8 cellular contexts compared by ENCODE assay signal in genomic region chr7:129091484-129092002, GRCh38. TPM values are rescaled to one million over a fixed set of nuclear protein-coding genes. Genes with fewer than 3 reads are reported as not detected.
DNase-seq lines count a peak whose midpoint lies in the region; ATAC-seq and TF ChIP-seq lines count a peak whose summit lies in the region.

No MANE protein-coding gene starts in this region.

- no peaks in the 10 kb centered on the region for H3K4me1 ChIP-seq in right atrium auricular region

- no peaks in the 10 kb centered on the region for H3K36me3 ChIP-seq in right atrium auricular region

- no peak overlapping the region for H3K27ac ChIP-seq in right atrium auricular region

- H3K9me3 ChIP-seq in right atrium auricular region: no peaks in the 10 kb centered on the region

- TF ChIP-seq CTCF in right atrium auricular region (IDR thresholded peaks at IDR 0.05): peak; percentile 89 to 96
- TF ChIP-seq CTCF in retinal pigment epithelial cell (conservative IDR thresholded peaks at IDR 0.05; ENCODE audit: low read depth, low read length): peak; percentile 99

- no peak for ATAC-seq in HG02610 (IDR thresholded peaks at IDR 0.05; ENCODE audit: unreplicated experiment)

- DNase-seq in COLO829 (ENCODE audit: low spot score) (peak; percentile 88), GOT3 (lab: John Stamatoyannopoulos, UW) (peak; percentile 25), NCI-H1436 (lab: John Stamatoyannopoulos, UW) (peak; percentile 83), T-helper 1 cell (peak; percentile 51 to 82 (median 69)), amniotic stem cell (lab: John Stamatoyannopoulos, UW) (peak; percentile 18), right atrium auricular region (ENCODE audit: low spot score) (peak; percentile 84), retinal pigment epithelial cell (ENCODE audit: low read depth) (no peak)

- H3K4me3 ChIP-seq in right atrium auricular region: no peak overlapping the region
- no peak overlapping the region for H3K4me3 ChIP-seq in retinal pigment epithelial cell (ENCODE audit: low read length)

- H3K27me3 ChIP-seq in right atrium auricular region: no peaks in the 10 kb centered on the region

RNA-seq across cellular contexts. Expression of gene TNPO3, which starts 36.6 kb away (rescaled TPM):
- total RNA-seq in right atrium auricular region: 10 to 100 TPM; 23.5 to 23.6 TPM

RNA-seq across cellular contexts. Expression of gene TSPAN33, which starts 53.0 kb away (rescaled TPM):
- 10 to 100 TPM in 1 of 2 donors, 1 to 10 TPM in 1; 9.8 to 11.1 TPM for total RNA-seq in right atrium auricular region
